In genomic region chr2:113198048-113198789, GRCh38 we compare ENCODE assay signal across 8 cellular contexts. TPM values are rescaled to one million over a fixed set of nuclear protein-coding genes. Genes with fewer than 3 reads are reported as not detected.
DNase-seq lines count a peak whose midpoint lies in the region; ATAC-seq lines count a peak whose summit lies in the region.

No MANE protein-coding gene starts in this region.

- H3K9ac ChIP-seq in GM23248 (peak overlapping the region; percentile 64), adipocyte (ENCODE audit: low read length) (peak overlapping the region; percentile 82), iPS-18a (ENCODE audit: low read length) (no peak overlapping the region), skeletal muscle tissue (ENCODE audit: low read depth in 1 of 3, low read length in 3 of 3) (peak overlapping the region in 2 of 3 donors; percentile 59 to 74)

- no peaks in the 10 kb centered on the region for H4K20me1 ChIP-seq in GM23248 (ENCODE audit: insufficient read depth)

- peak overlapping the region; percentile 83 for H2AFZ ChIP-seq in GM23248

- DNase-seq in GM23248 (no peak), adipocyte (ENCODE audit: low read depth) (no peak), NCI-H524 (lab: John Stamatoyannopoulos, UW) (no peak), SKM-1 (lab: John Stamatoyannopoulos, UW; ENCODE audit: unreplicated experiment) (no peak)

- in situ Hi-C loops in GM23248 (cut with MboI) = no loop called here

- WGBS in GM23248 (ENCODE audit: low coverage in 1 of 2, low lambda C conversion rate in 2 of 2, missing lambda C conversion rate in 2 of 2), 2 experiments = 59 to 71% methylated on average over 27 to 32 of the region's 32 CpGs

- peaks cover 6% of the 10 kb centered on the region for H3F3A ChIP-seq in GM23248 (ENCODE audit: insufficient read depth)

- H3K79me2 ChIP-seq in GM23248 (ENCODE audit: insufficient read depth) = no peaks in the 10 kb centered on the region

- ATAC-seq in HG03457 (IDR thresholded peaks at IDR 0.05; ENCODE audit: unreplicated experiment) (no peak), GM18868 (IDR thresholded peaks at IDR 0.05; ENCODE audit: unreplicated experiment) (no peak)

- H3K27ac ChIP-seq in GM23248 (no peak overlapping the region), iPS-18a (ENCODE audit: low read length) (no peak overlapping the region), skeletal muscle tissue (ENCODE audit: low read depth, low read length) (no peak overlapping the region)

- H3K36me3 ChIP-seq in GM23248 (ENCODE audit: low read depth) (no peaks in the 10 kb centered on the region), adipocyte (ENCODE audit: control insufficient read depth, insufficient read depth, low read length, severe bottlenecking) (no peaks in the 10 kb centered on the region), iPS-18a (ENCODE audit: control insufficient read depth, low read depth, low read length) (no peaks in the 10 kb centered on the region), skeletal muscle tissue (ENCODE audit: control insufficient read depth in 3 of 3, insufficient read depth in 3 of 3, low read length in 3 of 3) (no peaks in the 10 kb centered on the region)

- H3K27me3 ChIP-seq in GM23248 (replicated peaks; ENCODE audit: insufficient read depth) (no peaks in the 10 kb centered on the region), adipocyte (replicated peaks; ENCODE audit: control insufficient read depth, insufficient read depth, low read length) (peaks cover 3% of the 10 kb centered on the region), iPS-18a (ENCODE audit: control insufficient read depth, insufficient read depth, low read length) (peaks cover 8% of the 10 kb centered on the region), skeletal muscle tissue (ENCODE audit: control insufficient read depth in 3 of 3, insufficient read depth in 3 of 3, low read length in 3 of 3) (no peaks in the 10 kb centered on the region)

- H3K4me3 ChIP-seq in GM23248 (peak overlapping the region; percentile 73), adipocyte (ENCODE audit: low read length) (peak overlapping the region; percentile 86), iPS-18a (ENCODE audit: low read length) (peak overlapping the region; percentile 66), skeletal muscle tissue (ENCODE audit: low read length in 3 of 3) (peak overlapping the region; percentile 63 to 84 (median 79))

- peak overlapping the region; percentile 74 for H3K4me2 ChIP-seq in GM23248 (ENCODE audit: unreplicated experiment)

- peaks cover 6% of the 10 kb centered on the region for H3K4me1 ChIP-seq in GM23248 (ENCODE audit: insufficient read depth)
- H3K4me1 ChIP-seq in adipocyte (ENCODE audit: control insufficient read depth, insufficient read depth, low read length) = peaks cover 4% of the 10 kb centered on the region
- no peaks in the 10 kb centered on the region for H3K4me1 ChIP-seq in iPS-18a (ENCODE audit: control insufficient read depth, low read depth, low read length)
- peaks cover 0 to 11% (median 6%) of the 10 kb centered on the region in 3 donors for H3K4me1 ChIP-seq in skeletal muscle tissue (ENCODE audit: control insufficient read depth in 3 of 3, insufficient read depth in 3 of 3, low read length in 3 of 3)

- H3K9me3 ChIP-seq in GM23248 (ENCODE audit: low read depth) = no peaks in the 10 kb centered on the region
- no peaks in the 10 kb centered on the region for H3K9me3 ChIP-seq in adipocyte (ENCODE audit: control insufficient read depth, low read length)
- no peaks in the 10 kb centered on the region for H3K9me3 ChIP-seq in iPS-18a (ENCODE audit: control insufficient read depth, low read depth, low read length)
- no peaks in the 10 kb centered on the region for H3K9me3 ChIP-seq in skeletal muscle tissue (ENCODE audit: control insufficient read depth in 3 of 3, low read length in 3 of 3)

- no peaks in the 10 kb centered on the region for H3K9me2 ChIP-seq in GM23248 (ENCODE audit: insufficient read depth)

RNA-seq across cellular contexts. Expression of gene PSD4, which starts 24.4 kb away (rescaled TPM):
- 2.8 and 6.1 TPM in 2 replicates for total RNA-seq in GM23248 (2014; rRNA removed; shearing (Covaris generic))
- polyA plus RNA-seq in GM23248 (2016; fragmentation: Nextera tagmentation; extraction: Ambion mirVana) = 0.63 and 1.1 TPM in 2 replicates
- total RNA-seq in skeletal muscle tissue = 1.6 TPM
